Comparison of ENCODE assay signal across 1 cellular context in genomic region chr5:157610990-157611389, GRCh38.
TF ChIP-seq lines count a peak whose summit lies in the region.

No MANE protein-coding gene starts in this region.

TF ChIP-seq in SK-N-SH treated with all-trans-retinoic acid at 6 μM for 48 hours, 23 proteins besides CTCF, POLR2A, EP300 and RAD21 (continued from another document):
- TF ChIP-seq PATZ1 (CRISPR knock-in tag; IDR thresholded peaks at IDR 0.05; ENCODE audit: borderline replicate concordance) (no peak), CSDC2 (CRISPR knock-in tag; IDR thresholded peaks at IDR 0.05) (no peak), TCF4 (CRISPR knock-in tag; IDR thresholded peaks at IDR 0.05; ENCODE audit: borderline replicate concordance) (no peak), ZFP30 (CRISPR knock-in tag; IDR thresholded peaks at IDR 0.05) (no peak), TOX (CRISPR knock-in tag; IDR thresholded peaks at IDR 0.05; ENCODE audit: borderline replicate concordance) (no peak), ZNF70 (CRISPR knock-in tag; IDR thresholded peaks at IDR 0.05) (no peak), SNAI2 (CRISPR knock-in tag; IDR thresholded peaks at IDR 0.05) (no peak), CSRNP3 (CRISPR knock-in tag; IDR thresholded peaks at IDR 0.05) (no peak), ESRRG (CRISPR knock-in tag; IDR thresholded peaks at IDR 0.05) (no peak), ZFP3 (CRISPR knock-in tag; IDR thresholded peaks at IDR 0.05) (no peak), ZC3H10 (CRISPR knock-in tag; IDR thresholded peaks at IDR 0.05) (no peak), POU6F1 (CRISPR knock-in tag; IDR thresholded peaks at IDR 0.05; ENCODE audit: borderline replicate concordance, low read depth) (no peak)
